Comparison of ENCODE assay signal across 26 cellular contexts in genomic region chr4:52014903-52015302, GRCh38. TPM values are rescaled to one million over a fixed set of nuclear protein-coding genes. Genes with fewer than 3 reads are reported as not detected.
DNase-seq lines count a peak whose midpoint lies in the region; ATAC-seq, FAIRE-seq and TF ChIP-seq lines count a peak whose summit lies in the region.
"Had no signal": no experiment of that assay in that cellular context is flagged by ENCODE, and none has a peak within 500 bp of the region (broad histone marks: within the 10 kb centered on the region; RNA-seq: fewer than 3 reads in every experiment).

No MANE protein-coding gene starts in this region.

- TF ChIP-seq POLR2A in HepG2 (IDR thresholded peaks at IDR 0.05; ENCODE audit: insufficient read depth in 1 of 2, low read depth in 2 of 2, low read length in 2 of 2), result no peak
- no peak for TF ChIP-seq POLR2A in right lobe of liver (IDR thresholded peaks at IDR 0.05)

- H3K4me3 ChIP-seq in HepG2 (replicated peaks in 1 of 3; ENCODE audit: insufficient read depth in 1 of 3, low read depth in 2 of 3, low read length in 3 of 3), result no peak overlapping the region
- no peak overlapping the region for H3K4me3 ChIP-seq in right lobe of liver
- no peak overlapping the region for H3K4me3 ChIP-seq in SK-N-MC
- no peak overlapping the region for H3K4me3 ChIP-seq in upper lobe of right lung
- H3K4me3 ChIP-seq: ascending aorta, esophagus squamous epithelium, gastrocnemius medialis, left ventricle myocardium inferior, skin epidermis, stomach, thyroid gland had no signal

- H3K27ac ChIP-seq in HepG2 (ENCODE audit: extremely low read length, insufficient read depth, low read length), result no peak overlapping the region
- no peak overlapping the region for H3K27ac ChIP-seq in right lobe of liver
- H3K27ac ChIP-seq in SK-N-MC, result no peak overlapping the region
- H3K27ac ChIP-seq in upper lobe of right lung, result no peak overlapping the region
- H3K27ac ChIP-seq: ascending aorta, esophagus squamous epithelium, gastrocnemius medialis, left ventricle myocardium inferior, Peyer's patch, skin epidermis, stomach, thyroid gland had no signal

- CTCF ChIA-PET in HepG2 (lab: Yijun Ruan, JAX; ENCODE audit: low intra/inter-chr PET ratio, low total read pairs), result interaction anchor here (0.7 to 2.5 kb wide), 3 partner anchors 119 to 183 kb away, joined by 3 to 11 read pairs (median 3); no protein-coding TSS in a partner anchor

- H3K9ac ChIP-seq in HepG2 (ENCODE audit: insufficient read depth, low read depth, low read length) (no peak overlapping the region), SK-N-MC (ENCODE audit: insufficient read length) (peak overlapping the region; percentile 53)

- H4K20me1 ChIP-seq in HepG2 (ENCODE audit: insufficient read depth, low read length), result no peaks in the 10 kb centered on the region

- WGBS in HepG2 (ENCODE audit: low lambda C conversion rate), result 38% methylated on average over 1 of the region's 1 CpG
- 18% methylated on average over 1 of the region's 1 CpG for WGBS in right lobe of liver (ENCODE audit: insufficient coverage, low coverage, low lambda C conversion rate, missing lambda C conversion rate)

- peak overlapping the region; percentile 37 for H3K4me2 ChIP-seq in HepG2 (ENCODE audit: low read depth, low read length)

- no TSS peak for BruUV-seq in HepG2 (replicated peaks; lab: Mats Ljungman, UMichigan)

- peak overlapping the region; percentile 49 for H2AFZ ChIP-seq in HepG2 (ENCODE audit: low read length)

- H3K9me3 ChIP-seq in HepG2 (ENCODE audit: low read length) (no peaks in the 10 kb centered on the region), right lobe of liver (no peaks in the 10 kb centered on the region), SK-N-MC (ENCODE audit: low read depth, low read length) (no peaks in the 10 kb centered on the region), upper lobe of right lung (no peaks in the 10 kb centered on the region)
- H3K9me3 ChIP-seq: ascending aorta, esophagus squamous epithelium, gastrocnemius medialis, left ventricle myocardium inferior, Peyer's patch, stomach, thyroid gland had no signal

- H3K27me3 ChIP-seq in HepG2 (ENCODE audit: control insufficient read depth in 1 of 2, insufficient read depth in 2 of 2, low read length in 2 of 2) (no peaks in the 10 kb centered on the region), right lobe of liver (no peaks in the 10 kb centered on the region), upper lobe of right lung (no peaks in the 10 kb centered on the region)
- H3K27me3 ChIP-seq: ascending aorta, esophagus squamous epithelium, gastrocnemius medialis, Peyer's patch, stomach, thyroid gland had no signal

- POLR2A ChIA-PET in HepG2 (lab: Yijun Ruan, JAX), result no interaction called here

- H3K4me1 ChIP-seq in HepG2 (ENCODE audit: insufficient read depth, low read length), result peaks cover 10% of the 10 kb centered on the region; the same call in 1 of the 2 replicates
- no peaks in the 10 kb centered on the region for H3K4me1 ChIP-seq in right lobe of liver
- no peaks in the 10 kb centered on the region for H3K4me1 ChIP-seq in upper lobe of right lung
- H3K4me1 ChIP-seq: ascending aorta, esophagus squamous epithelium, gastrocnemius medialis, left ventricle myocardium inferior, thyroid gland had no signal

- H3K79me2 ChIP-seq in HepG2 (ENCODE audit: insufficient read depth, low read length), result no peaks in the 10 kb centered on the region

- DNase-seq in HepG2 (ENCODE audit: low spot score), result no peak
- DNase-seq in right lobe of liver, result no peak
- no peak for DNase-seq in SK-N-MC (ENCODE audit: low read depth, low spot score)
- DNase-seq in fibroblast of peridontal ligament (ENCODE audit: extremely low read depth), result peak; percentile 10
- no peak for DNase-seq in upper lobe of right lung
- no peak for DNase-seq in NCI-H2107 (lab: John Stamatoyannopoulos, UW)
- DNase-seq: 8988T; activated CD4-positive, alpha-beta T cell treated with anti-CD3 and anti-CD28 coated beads, Interleukin-2, amount 10 ng/mL, durations not matched to agents 24 days and 14 days; activated gamma-delta T cell; activated naive CD8-positive, alpha-beta T cell treated with anti-CD3 and anti-CD28 coated beads, Interleukin-2, amount 10 ng/mL, durations not matched to agents 7 days and 5 days; activated T-cell treated with anti-CD3 and anti-CD28 coated beads, Interleukin-2, amount 50 U/mL, for 1 hour; CD4-positive, alpha-beta memory T cell; esophagus squamous epithelium; gastrocnemius medialis; left ventricle myocardium inferior; NCI-H2081; occipital lobe; Peyer's patch; stomach; T-helper 2 cell; thyroid gland had no signal

- no peak for TF ChIP-seq RAD21 in HepG2 (CRISPR knock-in tag; IDR thresholded peaks at IDR 0.05)

- TF ChIP-seq EP300 in HepG2 (IDR thresholded peaks at IDR 0.05; ENCODE audit: low read depth in 2 of 2, low read length in 2 of 2) (no peak), HepG2 (CRISPR knock-in tag; IDR thresholded peaks at IDR 0.05; ENCODE audit: borderline replicate concordance) (no peak)

- TF ChIP-seq CTCF in HepG2 (CRISPR knock-in tag; IDR thresholded peaks at IDR 0.05), result no peak
- TF ChIP-seq CTCF in right lobe of liver (IDR thresholded peaks at IDR 0.05), result no peak
- TF ChIP-seq CTCF in upper lobe of right lung (IDR thresholded peaks at IDR 0.05), result no peak

- ATAC-seq in HepG2 (peak; percentile 35; the same call in 2 of the 3 replicates), right lobe of liver (no peak), upper lobe of right lung (peak; percentile 46), GM21526 (IDR thresholded peaks at IDR 0.05; ENCODE audit: low FRiP score, unreplicated experiment) (no peak), GM18517 (IDR thresholded peaks at IDR 0.05; ENCODE audit: unreplicated experiment) (no peak)
- ATAC-seq: gastrocnemius medialis had no signal

- intact Hi-C loops in HepG2 (cut with micrococcal nuclease; ENCODE audit: unreplicated experiment) (loop anchor here (1.0 kb wide), 3 partner anchors 119 to 184 kb away; no protein-coding TSS in a partner anchor), right lobe of liver (cut with DNase I) (loop anchor here in 1 of 2 donors (10.0 kb wide), 1 partner anchor 130 kb away; no protein-coding TSS in a partner anchor), upper lobe of right lung (cut with DNase I) (no loop called here)

- no peak for FAIRE-seq in HepG2 (lab: Jason Lieb, UNC)
- FAIRE-seq: H1 had no signal

- in situ Hi-C loops in HepG2 (cut with HindIII; ENCODE audit: extremely low pct_ligation_motif_present, low pct_unique_long_range_greater_than_20kb), result loop anchor here (5.0 kb wide), 1 partner anchor 118 kb away; no protein-coding TSS in a partner anchor

- H3K36me3 ChIP-seq in HepG2 (replicated peaks in 1 of 2; ENCODE audit: control insufficient read depth in 1 of 2, insufficient read depth in 2 of 2, low read length in 2 of 2) (no peaks in the 10 kb centered on the region), right lobe of liver (no peaks in the 10 kb centered on the region), SK-N-MC (ENCODE audit: insufficient read depth, low read length) (no peaks in the 10 kb centered on the region), upper lobe of right lung (no peaks in the 10 kb centered on the region)
- H3K36me3 ChIP-seq: esophagus squamous epithelium, thyroid gland had no signal

RNA-seq across cellular contexts. Expression of gene LRRC66, which starts 5.3 kb away (rescaled TPM):
- total RNA-seq in HepG2 (2016; rRNA removed; fragmentation: Illumina TruSeq; extraction: Trizol) (not detected in 2 replicates), right lobe of liver (under 1 TPM; 0.05 to 0.35 (median 0.09) TPM), upper lobe of right lung (0.12 TPM)
- total RNA-seq in HepG2 (2016; cell fraction: cytosol; rRNA removed; fragmentation: Illumina TruSeq; extraction: Trizol; ENCODE audit: low read depth), result not detected in 2 replicates
- total RNA-seq in HepG2 (2016; cell fraction: insoluble cytoplasmic fraction; rRNA removed; fragmentation: Illumina TruSeq; extraction: Trizol), result 0.02 TPM in 1 of 2 replicates, not detected in the other
- total RNA-seq in HepG2 (2016; cell fraction: membrane; rRNA removed; fragmentation: Illumina TruSeq; extraction: Trizol), result not detected in 2 replicates
- 0.09 TPM in 1 of 2 replicates, not detected in the other for total RNA-seq in HepG2 (2016; cell fraction: nucleus; rRNA removed; fragmentation: Illumina TruSeq; extraction: Trizol)
- 0.03 TPM in 1 of 2 replicates, not detected in the other for polyA plus RNA-seq in HepG2 (2011; rRNA removed)
- 0.01 and 0.03 TPM in 2 replicates for polyA plus RNA-seq in HepG2 (2011; cell fraction: cytosol; rRNA removed)
- 0.07 TPM in 1 of 2 replicates, not detected in the other for polyA plus RNA-seq in HepG2 (2011; cell fraction: nucleus; rRNA removed)
- 0.04 TPM in 1 of 2 replicates, not detected in the other for polyA plus RNA-seq in HepG2 (2012)
- polyA plus RNA-seq in HepG2 (2016; cell fraction: cytosol; fragmentation: Illumina TruSeq; extraction: Trizol; ENCODE audit: low read depth), result not detected in 2 replicates
- not detected in 2 replicates for polyA plus RNA-seq in HepG2 (2016; cell fraction: insoluble cytoplasmic fraction; fragmentation: Illumina TruSeq; extraction: Trizol; ENCODE audit: low read depth)
- not detected in 2 replicates for polyA plus RNA-seq in HepG2 (2016; cell fraction: membrane; fragmentation: Illumina TruSeq; extraction: Trizol; ENCODE audit: low read depth)
- polyA plus RNA-seq in HepG2 (2016; cell fraction: nucleus; fragmentation: Illumina TruSeq; extraction: Trizol; ENCODE audit: insufficient read depth, low read depth), result 0.13 TPM in 1 of 2 replicates, not detected in the other
- 0.12 TPM in 1 of 2 replicates, not detected in the other for polyA minus RNA-seq in HepG2 (2011; rRNA and poly(A)+ RNA removed; ENCODE audit: low replicate concordance)
- not detected in 2 replicates for polyA minus RNA-seq in HepG2 (2011; cell fraction: cytosol; rRNA and poly(A)+ RNA removed)
- polyA minus RNA-seq in HepG2 (2011; cell fraction: nucleus; rRNA and poly(A)+ RNA removed), result 0.26 TPM in 1 of 2 replicates, not detected in the other

RNA-seq across cellular contexts. Expression of gene SGCB, which starts 23.2 kb away (rescaled TPM):
- 2.2 and 3.6 TPM in 2 replicates for total RNA-seq in HepG2 (2016; rRNA removed; fragmentation: Illumina TruSeq; extraction: Trizol)
- 0.51 and 0.53 TPM in 2 replicates for total RNA-seq in HepG2 (2016; cell fraction: cytosol; rRNA removed; fragmentation: Illumina TruSeq; extraction: Trizol; ENCODE audit: low read depth)
- total RNA-seq in HepG2 (2016; cell fraction: insoluble cytoplasmic fraction; rRNA removed; fragmentation: Illumina TruSeq; extraction: Trizol), result 2.2 and 2.4 TPM in 2 replicates
- total RNA-seq in HepG2 (2016; cell fraction: membrane; rRNA removed; fragmentation: Illumina TruSeq; extraction: Trizol), result 1.5 and 2.0 TPM in 2 replicates
- 3.3 and 4.9 TPM in 2 replicates for total RNA-seq in HepG2 (2016; cell fraction: nucleus; rRNA removed; fragmentation: Illumina TruSeq; extraction: Trizol)
- polyA plus RNA-seq in HepG2 (2011; rRNA removed), result 4.2 and 4.8 TPM in 2 replicates
- polyA plus RNA-seq in HepG2 (2011; cell fraction: cytosol; rRNA removed), result 2.2 and 4.0 TPM in 2 replicates
- polyA plus RNA-seq in HepG2 (2011; cell fraction: nucleus; rRNA removed), result 1.1 and 1.5 TPM in 2 replicates
- 6.2 and 8.0 TPM in 2 replicates for polyA plus RNA-seq in HepG2 (2012)
- 1.9 TPM in 2 replicates for polyA plus RNA-seq in HepG2 (2016; cell fraction: cytosol; fragmentation: Illumina TruSeq; extraction: Trizol; ENCODE audit: low read depth)
- 4.5 and 5.5 TPM in 2 replicates for polyA plus RNA-seq in HepG2 (2016; cell fraction: insoluble cytoplasmic fraction; fragmentation: Illumina TruSeq; extraction: Trizol; ENCODE audit: low read depth)
- 1.5 and 2.5 TPM in 2 replicates for polyA plus RNA-seq in HepG2 (2016; cell fraction: membrane; fragmentation: Illumina TruSeq; extraction: Trizol; ENCODE audit: low read depth)
- 6.1 and 8.2 TPM in 2 replicates for polyA plus RNA-seq in HepG2 (2016; cell fraction: nucleus; fragmentation: Illumina TruSeq; extraction: Trizol; ENCODE audit: insufficient read depth, low read depth)
- 1.4 and 1.8 TPM in 2 replicates for polyA minus RNA-seq in HepG2 (2011; rRNA and poly(A)+ RNA removed; ENCODE audit: low replicate concordance)
- 3.1 and 3.4 TPM in 2 replicates for polyA minus RNA-seq in HepG2 (2011; cell fraction: cytosol; rRNA and poly(A)+ RNA removed)
- polyA minus RNA-seq in HepG2 (2011; cell fraction: nucleus; rRNA and poly(A)+ RNA removed), result 2.9 and 3.0 TPM in 2 replicates
- total RNA-seq in right lobe of liver, result 10 to 100 TPM in 3 of 6 experiments, 1 to 10 TPM in 3; 5.7 to 17.3 (median 8.3) TPM
- 37.1 TPM for total RNA-seq in upper lobe of right lung

RNA-seq across cellular contexts. Expression of gene SPATA18, which starts 36.2 kb away (rescaled TPM):
- total RNA-seq in HepG2 (2016; rRNA removed; fragmentation: Illumina TruSeq; extraction: Trizol) (13.2 and 13.9 TPM in 2 replicates), right lobe of liver (1 to 10 TPM; 1.6 to 2.9 (median 2.3) TPM), upper lobe of right lung (17.3 TPM)
- total RNA-seq in HepG2 (2016; cell fraction: cytosol; rRNA removed; fragmentation: Illumina TruSeq; extraction: Trizol; ENCODE audit: low read depth), result 4.8 and 6.6 TPM in 2 replicates
- 9.8 and 14.0 TPM in 2 replicates for total RNA-seq in HepG2 (2016; cell fraction: insoluble cytoplasmic fraction; rRNA removed; fragmentation: Illumina TruSeq; extraction: Trizol)
- total RNA-seq in HepG2 (2016; cell fraction: membrane; rRNA removed; fragmentation: Illumina TruSeq; extraction: Trizol), result 16.0 and 20.5 TPM in 2 replicates
- total RNA-seq in HepG2 (2016; cell fraction: nucleus; rRNA removed; fragmentation: Illumina TruSeq; extraction: Trizol), result 14.8 and 16.2 TPM in 2 replicates
- polyA plus RNA-seq in HepG2 (2011; rRNA removed), result 4.8 and 5.7 TPM in 2 replicates
- polyA plus RNA-seq in HepG2 (2011; cell fraction: cytosol; rRNA removed), result 3.6 and 6.1 TPM in 2 replicates
- polyA plus RNA-seq in HepG2 (2011; cell fraction: nucleus; rRNA removed), result 13.3 and 14.1 TPM in 2 replicates
- 4.7 and 4.8 TPM in 2 replicates for polyA plus RNA-seq in HepG2 (2012)
- polyA plus RNA-seq in HepG2 (2016; cell fraction: cytosol; fragmentation: Illumina TruSeq; extraction: Trizol; ENCODE audit: low read depth), result 4.7 and 7.2 TPM in 2 replicates
- polyA plus RNA-seq in HepG2 (2016; cell fraction: insoluble cytoplasmic fraction; fragmentation: Illumina TruSeq; extraction: Trizol; ENCODE audit: low read depth), result 12.3 and 13.4 TPM in 2 replicates
- polyA plus RNA-seq in HepG2 (2016; cell fraction: membrane; fragmentation: Illumina TruSeq; extraction: Trizol; ENCODE audit: low read depth), result 14.2 and 14.4 TPM in 2 replicates
- 17.6 and 20.5 TPM in 2 replicates for polyA plus RNA-seq in HepG2 (2016; cell fraction: nucleus; fragmentation: Illumina TruSeq; extraction: Trizol; ENCODE audit: insufficient read depth, low read depth)
- 9.1 TPM in 1 of 2 replicates, not detected in the other for polyA minus RNA-seq in HepG2 (2011; rRNA and poly(A)+ RNA removed; ENCODE audit: low replicate concordance)
- polyA minus RNA-seq in HepG2 (2011; cell fraction: cytosol; rRNA and poly(A)+ RNA removed), result 5.6 and 6.0 TPM in 2 replicates
- polyA minus RNA-seq in HepG2 (2011; cell fraction: nucleus; rRNA and poly(A)+ RNA removed), result 14.0 and 14.2 TPM in 2 replicates
- polyA plus RNA-seq: CD4-positive, alpha-beta memory T cell had no signal

Comparison
In these comparisons a context has a peak if more than half of its experiments do, and no peak if none do; other contexts are left out.
1. ATAC-seq: peak in HepG2 (single experiment) and upper lobe of right lung (single experiment); none in right lobe of liver (0 of 4), GM21526 (single experiment) and GM18517 (single experiment).